1 cellular context compared by ENCODE assay signal in the genomic region with DNA sequence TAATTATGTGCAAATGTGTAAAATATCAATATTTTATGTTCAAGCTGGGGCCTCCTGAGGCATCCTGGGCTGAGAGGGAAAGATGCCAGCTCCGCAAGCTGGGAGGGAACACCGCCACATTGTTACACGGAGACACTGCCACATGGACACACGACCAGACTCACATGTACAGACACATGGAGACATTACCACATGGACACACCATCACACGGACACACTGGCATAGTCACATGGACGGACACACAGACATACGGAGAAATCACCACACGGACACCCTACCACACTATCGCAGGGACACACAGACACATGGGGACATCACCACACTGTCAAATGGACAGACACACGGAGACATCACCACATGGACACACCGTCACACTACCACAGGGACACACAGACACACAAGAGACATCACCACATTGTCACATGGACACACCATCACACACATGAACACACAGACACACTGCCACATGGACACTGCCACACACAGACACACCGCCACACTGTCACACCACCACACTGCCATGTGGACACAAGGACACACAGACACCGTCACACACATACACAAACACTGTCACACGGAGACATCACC.
TF ChIP-seq lines count a peak whose summit lies in the region.

No MANE protein-coding gene starts in this region.

TF ChIP-seq in HepG2, 621 proteins besides CTCF, POLR2A, EP300 and RAD21 (continued from another document):
- 0 out of 2 replicates have a peak, but pooled peaks have one; percentile 1 for TF ChIP-seq ZBTB40 (IDR thresholded peaks at IDR 0.05)
- TF ChIP-seq ZBTB40 (CRISPR knock-in tag; IDR thresholded peaks at IDR 0.05): no peak
- TF ChIP-seq ZNF740 (CRISPR knock-in tag; IDR thresholded peaks at IDR 0.05): no peak
- TF ChIP-seq KAT7 (CRISPR knock-in tag; IDR thresholded peaks at IDR 0.05; ENCODE audit: borderline replicate concordance): no peak
- TF ChIP-seq SIN3A (IDR thresholded peaks at IDR 0.05; ENCODE audit: borderline replicate concordance, low read depth, low read length): no peak
- TF ChIP-seq MIER2 (CRISPR knock-in tag; IDR thresholded peaks at IDR 0.05): no peak
- no peak for TF ChIP-seq HOXA5 (CRISPR knock-in tag; IDR thresholded peaks at IDR 0.05)
- TF ChIP-seq YEATS4 (CRISPR knock-in tag; IDR thresholded peaks at IDR 0.05; ENCODE audit: borderline replicate concordance): no peak
- TF ChIP-seq ZFP90 (CRISPR knock-in tag; IDR thresholded peaks at IDR 0.05; ENCODE audit: borderline replicate concordance): no peak
- TF ChIP-seq ZNF230 (CRISPR knock-in tag; IDR thresholded peaks at IDR 0.05): no peak
- no peak for TF ChIP-seq ZNF672 (CRISPR knock-in tag; IDR thresholded peaks at IDR 0.05)
- 0 out of 2 replicates have a peak, but pooled peaks have one; percentile 34 for TF ChIP-seq ZNF207 (IDR thresholded peaks at IDR 0.05; ENCODE audit: borderline replicate concordance)
- TF ChIP-seq HNRNPUL1 (IDR thresholded peaks at IDR 0.05; ENCODE audit: low read depth, low read length): no peak
- no peak for TF ChIP-seq MTA1 (CRISPR knock-in tag; IDR thresholded peaks at IDR 0.05; ENCODE audit: borderline replicate concordance)
- no peak for TF ChIP-seq HNRNPLL (IDR thresholded peaks at IDR 0.05; ENCODE audit: low read depth, low read length, poor library complexity, severe bottlenecking)
- no peak for TF ChIP-seq MEIS1 (CRISPR knock-in tag; IDR thresholded peaks at IDR 0.05; ENCODE audit: borderline replicate concordance)
- no peak for TF ChIP-seq ZNF276 (CRISPR knock-in tag; IDR thresholded peaks at IDR 0.05; ENCODE audit: low read depth)
- no peak for TF ChIP-seq ZSCAN30 (CRISPR knock-in tag; IDR thresholded peaks at IDR 0.05)
- TF ChIP-seq ZHX2 (IDR thresholded peaks at IDR 0.05; ENCODE audit: low read depth): no peak
- TF ChIP-seq ZHX2 (CRISPR knock-in tag; IDR thresholded peaks at IDR 0.05; ENCODE audit: borderline replicate concordance): no peak
- 0 out of 2 replicates have a peak, but pooled peaks have one; percentile 50 for TF ChIP-seq SP1 (IDR thresholded peaks at IDR 0.05)
- TF ChIP-seq SP1 (CRISPR knock-in tag; IDR thresholded peaks at IDR 0.05): no peak
- no peak for TF ChIP-seq SOX13 (IDR thresholded peaks at IDR 0.05)
- no peak for TF ChIP-seq SOX13 (CRISPR knock-in tag; conservative IDR thresholded peaks at IDR 0.05 in 1 of 2, IDR thresholded peaks at IDR 0.05 in 1 of 2)
- no peak for TF ChIP-seq MZF1 (CRISPR knock-in tag; IDR thresholded peaks at IDR 0.05; ENCODE audit: borderline replicate concordance)
- no peak for TF ChIP-seq ZNF850 (CRISPR knock-in tag; conservative IDR thresholded peaks at IDR 0.05)
- TF ChIP-seq KLF12 (CRISPR knock-in tag; IDR thresholded peaks at IDR 0.05; ENCODE audit: borderline replicate concordance): no peak
- TF ChIP-seq ZBTB20 (CRISPR knock-in tag; IDR thresholded peaks at IDR 0.05; ENCODE audit: borderline replicate concordance, low read depth): no peak
- no peak for TF ChIP-seq MED8 (CRISPR knock-in tag; IDR thresholded peaks at IDR 0.05; ENCODE audit: insufficient replicate concordance)
- no peak for TF ChIP-seq ZFP36L1 (CRISPR knock-in tag; IDR thresholded peaks at IDR 0.05)
- no peak for TF ChIP-seq FOXP1 (IDR thresholded peaks at IDR 0.05)
- no peak for TF ChIP-seq FOXP1 (CRISPR knock-in tag; IDR thresholded peaks at IDR 0.05)
TF ChIP-seq in HepG2: peak in this region for 4.
